ENCODE assay signal across 24 cellular contexts in the genomic region with DNA sequence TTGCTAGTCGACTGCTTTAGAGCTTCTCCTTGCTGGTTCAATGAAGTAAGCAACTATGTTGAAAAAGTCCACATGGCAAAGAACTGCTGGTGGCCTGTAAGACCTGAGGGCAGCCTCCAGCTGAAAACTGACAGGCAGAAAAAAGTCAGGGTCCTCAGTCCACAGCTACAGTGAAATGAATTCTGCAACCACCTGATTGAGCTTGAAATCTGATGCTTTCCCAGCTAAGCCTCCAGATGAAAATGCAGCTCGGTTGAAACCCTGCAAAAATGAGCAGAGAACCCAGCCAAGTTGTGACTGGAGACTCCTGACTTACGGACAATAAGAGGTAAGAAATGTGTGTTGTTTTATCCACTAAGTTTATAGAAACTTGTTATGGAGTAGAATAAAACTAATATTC.
"Had no signal": no experiment of that assay in that cellular context is flagged by ENCODE, and none has a peak within 500 bp of the region (broad histone marks: within the 10 kb centered on the region; RNA-seq: fewer than 3 reads in every experiment).

No MANE protein-coding gene starts in this region.

- H3K36me3 Mint-ChIP-seq: activated CD4-positive, alpha-beta memory T cell treated with anti-CD3 and anti-CD28 coated beads for 36 hours; activated naive CD4-positive, alpha-beta T cell treated with anti-CD3 and anti-CD28 coated beads, Interleukin-2, amount 10 ng/mL, durations not matched to agents 7 days and 5 days; activated naive CD8-positive, alpha-beta T cell treated with anti-CD3 and anti-CD28 coated beads for 36 hours; IgD-negative memory B cell had no signal

- H3K4me3 ChIP-seq: SJSA1 had no signal

- H3K4me3 Mint-ChIP-seq: activated CD4-positive, alpha-beta memory T cell treated with anti-CD3 and anti-CD28 coated beads for 36 hours; activated CD4-positive, alpha-beta T cell treated with anti-CD3 and anti-CD28 coated beads, Interleukin-2, amount 10 ng/mL, durations not matched to agents 24 days and 14 days; activated naive CD4-positive, alpha-beta T cell treated with anti-CD3 and anti-CD28 coated beads, Interleukin-2, amount 10 ng/mL, durations not matched to agents 7 days and 5 days; activated naive CD8-positive, alpha-beta T cell treated with anti-CD3 and anti-CD28 coated beads for 36 hours; activated T-cell treated with anti-CD3 and anti-CD28 coated beads, Interleukin-2, amount 50 U/mL, for 72 hours; IgD-negative memory B cell; T-helper 17 cell; WTC11 had no signal

- H3K4me1 Mint-ChIP-seq: activated CD4-positive, alpha-beta T cell treated with anti-CD3 and anti-CD28 coated beads, Interleukin-2, amount 10 ng/mL, durations not matched to agents 24 days and 14 days; activated naive CD4-positive, alpha-beta T cell treated with anti-CD3 and anti-CD28 coated beads, Interleukin-2, amount 10 ng/mL, durations not matched to agents 7 days and 5 days; activated naive CD8-positive, alpha-beta T cell treated with anti-CD3 and anti-CD28 coated beads for 36 hours; IgD-negative memory B cell; T-helper 17 cell had no signal

- H3K27me3 Mint-ChIP-seq: activated CD4-positive, alpha-beta memory T cell treated with anti-CD3 and anti-CD28 coated beads for 36 hours; activated CD4-positive, alpha-beta T cell treated with anti-CD3 and anti-CD28 coated beads, Interleukin-2, amount 10 ng/mL, durations not matched to agents 24 days and 14 days; activated naive CD4-positive, alpha-beta T cell treated with anti-CD3 and anti-CD28 coated beads, Interleukin-2, amount 10 ng/mL, durations not matched to agents 7 days and 5 days; activated naive CD8-positive, alpha-beta T cell treated with anti-CD3 and anti-CD28 coated beads for 36 hours; IgD-negative memory B cell; T-helper 17 cell had no signal

- H3K27ac Mint-ChIP-seq: activated CD4-positive, alpha-beta memory T cell treated with anti-CD3 and anti-CD28 coated beads for 36 hours; activated CD4-positive, alpha-beta T cell treated with anti-CD3 and anti-CD28 coated beads, Interleukin-2, amount 10 ng/mL, durations not matched to agents 24 days and 14 days; activated naive CD4-positive, alpha-beta T cell treated with anti-CD3 and anti-CD28 coated beads, Interleukin-2, amount 10 ng/mL, durations not matched to agents 7 days and 5 days; activated naive CD8-positive, alpha-beta T cell treated with anti-CD3 and anti-CD28 coated beads for 36 hours; activated T-cell treated with anti-CD3 and anti-CD28 coated beads, Interleukin-2, amount 50 U/mL, for 72 hours; activated T-helper 2 cell treated with anti-CD3 and anti-CD28 coated beads, Interferon-gamma antibody, Interleukin-2, Interleukin-4, amounts not matched to agents 10 μg/mL and 5 μg/mL and 100 μg/mL, durations not matched to agents 14 hours and 24 hours and 36 hours; IgD-negative memory B cell; T-helper 17 cell; WTC11 had no signal

- DNase-seq: activated CD4-positive, alpha-beta memory T cell treated with anti-CD3 and anti-CD28 coated beads for 36 hours; activated CD4-positive, alpha-beta T cell treated with anti-CD3 and anti-CD28 coated beads, Interleukin-2, amount 10 ng/mL, durations not matched to agents 24 days and 14 days; activated CD4-positive, CD25-positive, alpha-beta regulatory T cell treated with anti-CD3 and anti-CD28 coated beads, Interleukin-2, amount 50 U/mL, for 72 hours; activated gamma-delta T cell treated with Interleukin-2 at 50 U/mL for 16 hours; activated naive CD4-positive, alpha-beta T cell treated with anti-CD3 and anti-CD28 coated beads, Interleukin-2, amount 10 ng/mL, durations not matched to agents 7 days and 5 days; activated naive CD8-positive, alpha-beta T cell treated with anti-CD3 and anti-CD28 coated beads for 36 hours; activated T-cell treated with anti-CD3 and anti-CD28 coated beads for 4 hours; activated T-cell treated with anti-CD3 and anti-CD28 coated beads, Interleukin-2, amount 50 U/mL, for 72 hours; central memory CD4-positive, alpha-beta T cell; KG1; NCI-H1048; NCI-H146; NCI-H187 treated with DMSO at 0.1 percent for 48 hours; NCI-H2081 treated with DMSO at 0.1 percent for 48 hours; NCI-H446; NCI-H524; PC-3; SHP77; T-helper 17 cell; T-helper 9 cell had no signal
